16 cellular contexts compared by ENCODE assay signal in genomic region chr21:15343066-15343465, GRCh38.
DNase-seq lines count a peak whose midpoint lies in the region; ATAC-seq, FAIRE-seq and TF ChIP-seq lines count a peak whose summit lies in the region.
"Had no signal": no experiment of that assay in that cellular context is flagged by ENCODE, and none has a peak within 500 bp of the region (broad histone marks: within the 10 kb centered on the region; RNA-seq: fewer than 3 reads in every experiment).

No MANE protein-coding gene starts in this region.

- WGBS in mammary epithelial cell (ENCODE audit: low coverage, missing lambda C conversion rate), result 0% methylated on average over 1 of the region's 1 CpG

- in situ Hi-C loops in mammary epithelial cell (cut with MboI; ENCODE audit: low sequenced_read_pairs in 2 of 2), result no loop called here

- H3K4me1 ChIP-seq in mammary epithelial cell (ENCODE audit: insufficient read depth, low read length) (peaks cover 7% of the 10 kb centered on the region), breast epithelium (no peaks in the 10 kb centered on the region), foreskin keratinocyte (no peaks in the 10 kb centered on the region)

- ATAC-seq in foreskin keratinocyte (no peak), GM19397 (IDR thresholded peaks at IDR 0.05; ENCODE audit: unreplicated experiment) (no peak)
- ATAC-seq: HCT116 had no signal

- FAIRE-seq in H54 (lab: Jason Lieb, UNC), result no peak

- H4K20me1 ChIP-seq in mammary epithelial cell (ENCODE audit: insufficient read depth, low read length), result no peaks in the 10 kb centered on the region

- no peak overlapping the region for H3K9ac ChIP-seq in mammary epithelial cell (ENCODE audit: insufficient read depth, low read length)
- H3K9ac ChIP-seq: KMS-11 had no signal

- H3K36me3 ChIP-seq in mammary epithelial cell (ENCODE audit: insufficient read depth, low read length) (no peaks in the 10 kb centered on the region), breast epithelium (no peaks in the 10 kb centered on the region)

- intact Hi-C loops in mammary epithelial cell (cut with micrococcal nuclease), result no loop called here
- intact Hi-C loops in breast epithelium (cut with DNase I; ENCODE audit: low total_unique reads), result no loop called here

- H3K9me3 ChIP-seq in mammary epithelial cell (replicated peaks; ENCODE audit: insufficient read depth, low read length) (no peaks in the 10 kb centered on the region), breast epithelium (no peaks in the 10 kb centered on the region)

- H3K27ac ChIP-seq in mammary epithelial cell (ENCODE audit: insufficient read depth, low read depth, low read length), result no peak overlapping the region
- H3K27ac ChIP-seq in breast epithelium, result no peak overlapping the region
- H3K27ac ChIP-seq in foreskin keratinocyte, result no peak overlapping the region
- H3K27ac ChIP-seq: 22Rv1, KMS-11 had no signal

- CTCF ChIA-PET in mammary epithelial cell (lab: Charles Lee; ENCODE audit: low non-redundant PET), result no interaction called here

- H3K27me3 ChIP-seq in mammary epithelial cell (ENCODE audit: insufficient read depth, low read length) (no peaks in the 10 kb centered on the region), breast epithelium (no peaks in the 10 kb centered on the region), foreskin keratinocyte (no peaks in the 10 kb centered on the region)

- TF ChIP-seq CTCF in mammary epithelial cell (conservative IDR thresholded peaks at IDR 0.05 in 1 of 2, IDR thresholded peaks at IDR 0.05 in 1 of 2; ENCODE audit: extremely low read depth in 1 of 2, insufficient read depth in 1 of 2, low read depth in 1 of 2, low read length in 2 of 2) (no peak), breast epithelium (IDR thresholded peaks at IDR 0.05) (no peak), choroid plexus epithelial cell (conservative IDR thresholded peaks at IDR 0.05; ENCODE audit: low read depth, low read length) (no peak), foreskin keratinocyte (conservative IDR thresholded peaks at IDR 0.05) (no peak)

- DNase-seq in mammary epithelial cell (peak; percentile 44), breast epithelium (ENCODE audit: low spot score in 2 of 2) (no peak), choroid plexus epithelial cell (ENCODE audit: low read depth) (peak; percentile 14), foreskin keratinocyte (peak; percentile 37 to 59), H54 (ENCODE audit: insufficient read length, low spot score) (no peak), NCI-H774 (lab: John Stamatoyannopoulos, UW) (no peak)
- DNase-seq in activated CD8-positive, alpha-beta memory T cell treated with anti-CD3 and anti-CD28 coated beads, Interleukin-2, amount 50 U/mL, for 4 hours, result no peak
- DNase-seq: CD4-positive, alpha-beta memory T cell; NCI-H1436; NCI-H2029; NCI-H2171 treated with DMSO at 0.1 percent for 48 hours; NCI-H510A had no signal

- dilution Hi-C loops in mammary epithelial cell (cut with HindIII; ENCODE audit: low sequenced_read_pairs), result no loop called here

- H3K4me3 ChIP-seq in mammary epithelial cell (replicated peaks in 1 of 3; ENCODE audit: insufficient read depth in 1 of 3, low read depth in 2 of 3, low read length in 3 of 3) (no peak overlapping the region), breast epithelium (no peak overlapping the region), choroid plexus epithelial cell (ENCODE audit: low read depth, low read length) (no peak overlapping the region)

- no peak for TF ChIP-seq POLR2A in breast epithelium (IDR thresholded peaks at IDR 0.05)
- TF ChIP-seq POLR2A in H54 (IDR thresholded peaks at IDR 0.05; ENCODE audit: low read depth, low read length), result no peak

- no peaks in the 10 kb centered on the region for H3K79me2 ChIP-seq in mammary epithelial cell (ENCODE audit: insufficient read depth, low read length)

- peak overlapping the region; percentile 56 for H2AFZ ChIP-seq in mammary epithelial cell (ENCODE audit: low read depth, low read length)

- no TSS peak for BruUV-seq in mammary epithelial cell (replicated peaks; lab: Mats Ljungman, UMichigan)

- no peak overlapping the region for H3K4me2 ChIP-seq in mammary epithelial cell (ENCODE audit: insufficient read depth, low read depth, low read length)
- H3K4me2 ChIP-seq: KMS-11 had no signal

Comparison
In these comparisons a context has a peak if more than half of its experiments do, and no peak if none do; other contexts are left out.
1. DNase-seq: peak in mammary epithelial cell (single experiment), choroid plexus epithelial cell (single experiment) and foreskin keratinocyte (2 of 2); none in breast epithelium (0 of 2), H54 (single experiment), activated CD8-positive, alpha-beta memory T cell treated with anti-CD3 and anti-CD28 coated beads, Interleukin-2, amount 50 U/mL, for 4 hours (single experiment) and NCI-H774 (single experiment).